16 cellular contexts compared by ENCODE assay signal in the genomic region with DNA sequence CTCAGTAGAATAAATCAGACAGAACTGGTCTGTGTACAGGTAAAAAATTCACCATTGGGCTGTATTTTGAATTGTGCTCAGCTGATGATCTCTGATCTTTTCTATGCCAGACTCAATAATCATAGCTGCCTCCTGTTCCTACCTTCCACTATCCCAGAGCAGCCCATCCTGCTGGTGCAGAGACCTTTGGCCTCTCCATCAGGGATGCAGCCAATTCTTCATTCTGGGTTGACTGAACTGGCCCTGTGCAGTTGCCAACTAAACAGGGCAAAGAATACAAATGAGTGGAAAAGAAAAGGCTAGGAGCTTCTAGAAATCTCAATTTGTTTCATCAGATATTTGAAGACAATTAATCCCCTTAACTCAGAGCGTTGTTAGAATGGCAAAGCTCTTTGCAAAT.
DNase-seq lines count a peak whose midpoint lies in the region; ATAC-seq and TF ChIP-seq lines count a peak whose summit lies in the region.
"Had no signal": no experiment of that assay in that cellular context is flagged by ENCODE, and none has a peak within 500 bp of the region (broad histone marks: within the 10 kb centered on the region; RNA-seq: fewer than 3 reads in every experiment).

No MANE protein-coding gene starts in this region.

- no peak overlapping the region for H3K27ac ChIP-seq in coronary artery
- H3K27ac ChIP-seq: BLaER1, C4-2B had no signal

- peak; percentile 99 for ATAC-seq in left lobe of liver
- ATAC-seq: CD8-positive, alpha-beta T cell had no signal

- no peak overlapping the region for H3K4me3 ChIP-seq in coronary artery
- H3K4me3 ChIP-seq: BLaER1, HAP-1 had no signal

- TF ChIP-seq CTCF in coronary artery (IDR thresholded peaks at IDR 0.05) = no peak

- DNase-seq in Ammon's horn (ENCODE audit: low spot score) (peak; percentile 7), NCI-H69 (lab: John Stamatoyannopoulos, UW) (peak; percentile 46), left lobe of liver (ENCODE audit: low spot score) (peak; percentile 63), midbrain (lab: John Stamatoyannopoulos, UW) (peak; percentile 28), coronary artery (ENCODE audit: low spot score) (no peak)
- DNase-seq in activated CD8-positive, alpha-beta memory T cell treated with anti-CD3 and anti-CD28 coated beads, Interleukin-2, amount 50 U/mL, for 48 hours = no peak
- DNase-seq: Caco-2; CD4-positive, CD25-positive, alpha-beta regulatory T cell; CD8-positive, alpha-beta T cell; DMS153; DND-41; GOT3; HFFc6 had no signal

Comparison
In these comparisons a context has a peak if more than half of its experiments do, and no peak if none do; other contexts are left out.
1. DNase-seq: peak in Ammon's horn (single experiment), NCI-H69 (single experiment), left lobe of liver (single experiment) and midbrain (single experiment); none in activated CD8-positive, alpha-beta memory T cell treated with anti-CD3 and anti-CD28 coated beads, Interleukin-2, amount 50 U/mL, for 48 hours (single experiment) and coronary artery (single experiment).